9 cellular contexts compared by ENCODE assay signal in genomic region chr20:18754030-18754659, GRCh38. TPM values are rescaled to one million over a fixed set of nuclear protein-coding genes. Genes with fewer than 3 reads are reported as not detected.
A peak's percentile ranks its signal among the peaks of the same experiment; 100 is the strongest.
DNase-seq lines count a peak whose midpoint lies in the region; ATAC-seq and TF ChIP-seq lines count a peak whose summit lies in the region.
"Had no signal": no experiment of that assay in that cellular context is flagged by ENCODE, and none has a peak within 500 bp of the region (broad histone marks: within the 10 kb centered on the region; RNA-seq: fewer than 3 reads in every experiment).

No MANE protein-coding gene starts in this region.

- H3K9me3 Mint-ChIP-seq in memory B cell (no peaks in the 10 kb centered on the region), type B pancreatic cell (no peaks in the 10 kb centered on the region)

- peaks cover 22% of the 10 kb centered on the region for H3K4me1 Mint-ChIP-seq in memory B cell
- H3K4me1 Mint-ChIP-seq in type B pancreatic cell (ENCODE audit: unreplicated experiment) = no peaks in the 10 kb centered on the region

- H3K36me3 Mint-ChIP-seq in memory B cell = peaks cover 4% of the 10 kb centered on the region
- no peaks in the 10 kb centered on the region for H3K36me3 Mint-ChIP-seq in type B pancreatic cell

- DNase-seq in memory B cell (ENCODE audit: low spot score in 2 of 2) (peak in 1 of 2 donors; percentile 3), hepatic stellate cell (ENCODE audit: low spot score) (no peak), anterior cingulate cortex (lab: John Stamatoyannopoulos, UW) (no peak), type B pancreatic cell (ENCODE audit: extremely low spot score, unreplicated experiment) (no peak)
- DNase-seq in activated T-cell treated with anti-CD3 and anti-CD28 coated beads, Interleukin-2, amount 50 U/mL, for 1 hour = no peak

- H3K27me3 Mint-ChIP-seq in memory B cell (no peaks in the 10 kb centered on the region), type B pancreatic cell (no peaks in the 10 kb centered on the region)

- H3K27ac Mint-ChIP-seq in memory B cell = peak overlapping the region; percentile 62
- H3K27ac Mint-ChIP-seq in type B pancreatic cell = no peak overlapping the region

- ATAC-seq in GM18519 (IDR thresholded peaks at IDR 0.05; ENCODE audit: low FRiP score, unreplicated experiment) (peak; percentile 91), GM21576 (IDR thresholded peaks at IDR 0.05; ENCODE audit: unreplicated experiment) (peak; percentile 99), HG03378 (IDR thresholded peaks at IDR 0.05; ENCODE audit: unreplicated experiment) (peak; percentile 99), memory B cell (ENCODE audit: low read depth) (peak; percentile 91)

- TF ChIP-seq CTCF in type B pancreatic cell (conservative IDR thresholded peaks at IDR 0.05) = no peak

- H3K4me3 Mint-ChIP-seq in memory B cell (no peak overlapping the region), type B pancreatic cell (no peak overlapping the region)

RNA-seq across cellular contexts. Expression of gene SCP2D1, which starts 59.4 kb away (rescaled TPM):
- total RNA-seq in type B pancreatic cell (ENCODE audit: low replicate concordance) = not detected in 2 replicates
- total RNA-seq: cerebellum had no signal
